In the genomic region with DNA sequence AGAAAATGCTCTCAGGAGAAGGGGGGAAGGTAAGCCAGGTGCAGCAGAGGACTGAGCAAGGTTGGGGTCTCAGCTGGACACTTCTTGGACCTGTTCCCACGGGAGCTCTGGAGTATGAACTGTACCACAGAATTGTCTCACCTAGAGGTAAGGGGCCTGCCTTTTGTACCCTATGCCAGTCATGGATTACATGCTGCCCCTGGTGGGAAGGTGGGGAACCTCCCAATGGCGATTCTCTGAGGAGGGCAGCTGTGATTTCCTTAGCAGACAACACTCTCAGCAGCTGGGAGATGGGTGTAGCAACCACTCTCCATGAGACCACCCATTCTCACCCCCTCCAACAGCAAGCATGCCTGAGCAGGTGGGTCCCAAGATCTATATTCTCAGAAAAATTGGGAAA, we compare ENCODE assay signal across 27 cellular contexts.
A peak's percentile ranks its signal among the peaks of the same experiment; 100 is the strongest.
DNase-seq lines count a peak whose midpoint lies in the region; ATAC-seq and TF ChIP-seq lines count a peak whose summit lies in the region.
"Had no signal": no experiment of that assay in that cellular context is flagged by ENCODE, and none has a peak within 500 bp of the region (broad histone marks: within the 10 kb centered on the region; RNA-seq: fewer than 3 reads in every experiment).

No MANE protein-coding gene starts in this region.

- BruUV-seq in MCF 10A (replicated peaks; lab: Mats Ljungman, UMichigan) = no TSS peak

- H3K27me3 Mint-ChIP-seq in MCF 10A (ENCODE audit: insufficient read depth, unreplicated experiment) (no peaks in the 10 kb centered on the region), type B pancreatic cell (no peaks in the 10 kb centered on the region)
- peaks cover 2% of the 10 kb centered on the region for H3K27me3 Mint-ChIP-seq in activated CD4-positive, alpha-beta T cell treated with anti-CD3 and anti-CD28 coated beads, Interleukin-2, amount 10 ng/mL, durations not matched to agents 7 days and 5 days
- H3K27me3 Mint-ChIP-seq: IgD-negative memory B cell had no signal

- no peaks in the 10 kb centered on the region for H3K27me3 ChIP-seq in breast epithelium
- H3K27me3 ChIP-seq in left lung = no peaks in the 10 kb centered on the region
- H3K27me3 ChIP-seq: adrenal gland, cardiac muscle cell had no signal

- DNase-seq in breast epithelium (ENCODE audit: low spot score in 2 of 2) = no peak
- DNase-seq in MCF 10A (ENCODE audit: unreplicated experiment) = no peak
- peak; percentile 12 for DNase-seq in SK-N-DZ (ENCODE audit: low spot score)
- no peak for DNase-seq in fibroblast of villous mesenchyme (ENCODE audit: low read depth)
- no peak for DNase-seq in type B pancreatic cell (ENCODE audit: extremely low spot score, unreplicated experiment)
- DNase-seq in SW480 (ENCODE audit: low spot score) = no peak
- no peak for DNase-seq in activated CD4-positive, alpha-beta T cell treated with anti-CD3 and anti-CD28 coated beads, Interleukin-2, amount 10 ng/mL, durations not matched to agents 7 days and 5 days
- no peak for DNase-seq in left lung
- DNase-seq: activated CD8-positive, alpha-beta memory T cell treated with anti-CD3 and anti-CD28 coated beads for 24 hours; activated naive CD4-positive, alpha-beta T cell treated with Interleukin-2 at 50 U/mL for 16 hours; activated T-cell treated with anti-CD3 and anti-CD28 coated beads, Interleukin-2, amount 50 U/mL, for 24 hours; adrenal gland; AML-193; CD8-positive, alpha-beta T cell; dermis blood vessel endothelial cell; DMS53; GF-D8; NCI-H1417; NCI-H2107; NK-92 treated with Interleukin-12 subunit alpha and Interleukin-12 subunit beta, amount 100 ng/mL, for 24 hours; SHP77 treated with DMSO at 0.1 percent for 48 hours; small intestine; stimulated activated CD4-positive, alpha-beta T cell treated with anti-CD3 and anti-CD28 coated beads, Interleukin-2, amount 100 ng/mL, for 24 hours; T-helper 1 cell had no signal

- no peaks in the 10 kb centered on the region for H3K9me3 Mint-ChIP-seq in MCF 10A (ENCODE audit: unreplicated experiment)
- no peaks in the 10 kb centered on the region for H3K9me3 Mint-ChIP-seq in type B pancreatic cell
- H3K9me3 Mint-ChIP-seq in activated CD4-positive, alpha-beta T cell treated with anti-CD3 and anti-CD28 coated beads, Interleukin-2, amount 10 ng/mL, durations not matched to agents 7 days and 5 days = no peaks in the 10 kb centered on the region
- H3K9me3 Mint-ChIP-seq: activated T-cell treated with anti-CD3 and anti-CD28 coated beads, Interleukin-2, amount 50 U/mL, for 24 hours; CD8-positive, alpha-beta T cell had no signal

- no peak for ATAC-seq in left lung
- ATAC-seq: CD8-positive, alpha-beta T cell; Panc1 had no signal

- H3K36me3 Mint-ChIP-seq in MCF 10A (ENCODE audit: insufficient read depth, unreplicated experiment) = peaks cover 11% of the 10 kb centered on the region
- no peaks in the 10 kb centered on the region for H3K36me3 Mint-ChIP-seq in type B pancreatic cell
- H3K36me3 Mint-ChIP-seq in activated CD4-positive, alpha-beta T cell treated with anti-CD3 and anti-CD28 coated beads, Interleukin-2, amount 10 ng/mL, durations not matched to agents 7 days and 5 days (ENCODE audit: low read depth) = no peaks in the 10 kb centered on the region
- H3K36me3 Mint-ChIP-seq: CD8-positive, alpha-beta T cell; IgD-negative memory B cell had no signal

- TF ChIP-seq CTCF in breast epithelium (IDR thresholded peaks at IDR 0.05) (no peak), MCF 10A (IDR thresholded peaks at IDR 0.05; ENCODE audit: unreplicated experiment) (no peak), fibroblast of villous mesenchyme (IDR thresholded peaks at IDR 0.05; ENCODE audit: insufficient read depth, low read depth, low read length) (peak; percentile 11), type B pancreatic cell (conservative IDR thresholded peaks at IDR 0.05) (peak; percentile 40), left lung (IDR thresholded peaks at IDR 0.05) (no peak)

- peak overlapping the region; percentile 52 to 54 for H3K27ac ChIP-seq in breast epithelium
- H3K27ac ChIP-seq in left lung = no peak overlapping the region
- H3K27ac ChIP-seq: adrenal gland, cardiac muscle cell had no signal

- H3K4me1 ChIP-seq in breast epithelium = peaks cover 0 to 5% of the 10 kb centered on the region in 2 donors
- no peaks in the 10 kb centered on the region for H3K4me1 ChIP-seq in left lung
- H3K4me1 ChIP-seq: adrenal gland had no signal

- no peak for TF ChIP-seq POLR2A in breast epithelium (IDR thresholded peaks at IDR 0.05)

- no peak overlapping the region for H3K27ac Mint-ChIP-seq in MCF 10A (ENCODE audit: low read depth, unreplicated experiment)
- H3K27ac Mint-ChIP-seq in type B pancreatic cell = no peak overlapping the region
- H3K27ac Mint-ChIP-seq in activated CD4-positive, alpha-beta T cell treated with anti-CD3 and anti-CD28 coated beads, Interleukin-2, amount 10 ng/mL, durations not matched to agents 7 days and 5 days = no peak overlapping the region
- H3K27ac Mint-ChIP-seq: activated T-cell treated with anti-CD3 and anti-CD28 coated beads, Interleukin-2, amount 50 U/mL, for 24 hours; CD8-positive, alpha-beta T cell had no signal

- H3K4me3 Mint-ChIP-seq in MCF 10A (ENCODE audit: unreplicated experiment) (no peak overlapping the region), type B pancreatic cell (no peak overlapping the region)
- H3K4me3 Mint-ChIP-seq in activated CD4-positive, alpha-beta T cell treated with anti-CD3 and anti-CD28 coated beads, Interleukin-2, amount 10 ng/mL, durations not matched to agents 7 days and 5 days = no peak overlapping the region
- H3K4me3 Mint-ChIP-seq: activated T-cell treated with anti-CD3 and anti-CD28 coated beads, Interleukin-2, amount 50 U/mL, for 24 hours; CD8-positive, alpha-beta T cell; IgD-negative memory B cell had no signal

- CTCF ChIA-PET in MCF 10A (lab: Yijun Ruan, JAX) = interaction anchor here (1.1 kb wide), 1 partner anchor 23 kb away, joined by 3 read pairs; no protein-coding TSS in a partner anchor
- CTCF ChIA-PET in activated CD4-positive, alpha-beta T cell treated with anti-CD3 and anti-CD28 coated beads, Interleukin-2, amount 10 ng/mL, durations not matched to agents 7 days and 5 days (lab: Charles Lee) = interaction anchor here (0.6 kb wide), 1 partner anchor 1202 kb away, joined by 3 read pairs; no protein-coding TSS in a partner anchor

- intact Hi-C loops in breast epithelium (cut with DNase I; ENCODE audit: low total_unique reads) = no loop called here
- intact Hi-C loops in MCF 10A (cut with micrococcal nuclease) = no loop called here
- intact Hi-C loops in left lung (cut with DNase I) = no loop called here

- no peaks in the 10 kb centered on the region for H3K36me3 ChIP-seq in breast epithelium
- no peaks in the 10 kb centered on the region for H3K36me3 ChIP-seq in left lung
- H3K36me3 ChIP-seq: adrenal gland, cardiac muscle cell had no signal

- H3K4me1 Mint-ChIP-seq in MCF 10A (ENCODE audit: insufficient read depth, unreplicated experiment) = no peaks in the 10 kb centered on the region
- H3K4me1 Mint-ChIP-seq in type B pancreatic cell (ENCODE audit: unreplicated experiment) = peaks cover 37% of the 10 kb centered on the region
- H3K4me1 Mint-ChIP-seq in activated CD4-positive, alpha-beta T cell treated with anti-CD3 and anti-CD28 coated beads, Interleukin-2, amount 10 ng/mL, durations not matched to agents 7 days and 5 days = no peaks in the 10 kb centered on the region

- POLR2A ChIA-PET in MCF 10A (lab: Yijun Ruan, JAX) = interaction anchor here (1.5 kb wide), 1 partner anchor 18 kb away, joined by 3 read pairs; no protein-coding TSS in a partner anchor
- POLR2A ChIA-PET in activated CD4-positive, alpha-beta T cell treated with anti-CD3 and anti-CD28 coated beads, Interleukin-2, amount 10 ng/mL, durations not matched to agents 7 days and 5 days (lab: Charles Lee) = no interaction called here

- no peaks in the 10 kb centered on the region for H3K9me3 ChIP-seq in breast epithelium
- H3K9me3 ChIP-seq in left lung = no peaks in the 10 kb centered on the region
- H3K9me3 ChIP-seq: adrenal gland had no signal

- no peak overlapping the region for H3K4me3 ChIP-seq in breast epithelium
- no peak overlapping the region for H3K4me3 ChIP-seq in fibroblast of villous mesenchyme (ENCODE audit: low read depth, low read length)
- H3K4me3 ChIP-seq in left lung = no peak overlapping the region
- H3K4me3 ChIP-seq: adrenal gland, cardiac muscle cell had no signal

Comparison
In these comparisons a context has a peak if more than half of its experiments do, and no peak if none do; other contexts are left out.
1. H3K27ac ChIP-seq: peak in breast epithelium (2 of 2); none in left lung (0 of 2).
2. CTCF ChIP-seq: peak in fibroblast of villous mesenchyme (single experiment) and type B pancreatic cell (single experiment); none in breast epithelium (0 of 3), MCF 10A (single experiment) and left lung (0 of 2).